18 cellular contexts compared by ENCODE assay signal in genomic region chr5:9888517-9888916, GRCh38.
A peak's percentile ranks its signal among the peaks of the same experiment; 100 is the strongest.
DNase-seq lines count a peak whose midpoint lies in the region; ATAC-seq and TF ChIP-seq lines count a peak whose summit lies in the region.
"Had no signal": no experiment of that assay in that cellular context is flagged by ENCODE, and none has a peak within 500 bp of the region (broad histone marks: within the 10 kb centered on the region; RNA-seq: fewer than 3 reads in every experiment).

No MANE protein-coding gene starts in this region.

- WGBS in H9 (ENCODE audit: extremely low coverage, insufficient read length, low lambda C conversion rate): no CpG with 5 or more reads among the region's 2 CpGs

- no peaks in the 10 kb centered on the region for H3K79me1 ChIP-seq in H9 (ENCODE audit: insufficient read depth, low read depth, low read length, poor library complexity, severe bottlenecking)

- H3K27ac Mint-ChIP-seq in H9: no peak overlapping the region
- H3K27ac Mint-ChIP-seq: activated T-cell treated with anti-CD3 and anti-CD28 coated beads, Interleukin-2, amount 50 U/mL, for 72 hours; B cell; neural progenitor cell had no signal

- TF ChIP-seq CTCF in foreskin fibroblast (IDR thresholded peaks at IDR 0.05; ENCODE audit: low read depth, low read length): no peak
- no peak for TF ChIP-seq CTCF in H9 (conservative IDR thresholded peaks at IDR 0.05)

- H3K27me3 Mint-ChIP-seq in H9 (ENCODE audit: low read depth): peaks cover 2% of the 10 kb centered on the region
- H3K27me3 Mint-ChIP-seq: B cell had no signal

- no peak overlapping the region for H3K23ac ChIP-seq in H9 (ENCODE audit: insufficient read length, low read depth, low read length)

- no peak for ATAC-seq in HG03565 (IDR thresholded peaks at IDR 0.05; ENCODE audit: unreplicated experiment)
- ATAC-seq: activated T-cell treated with anti-CD3 and anti-CD28 coated beads, Interleukin-2, amount 50 U/mL, for 72 hours; left colon had no signal

- H3K4me3 Mint-ChIP-seq in H9: no peak overlapping the region
- H3K4me3 Mint-ChIP-seq: activated T-cell treated with anti-CD3 and anti-CD28 coated beads, Interleukin-2, amount 50 U/mL, for 72 hours; B cell; neural progenitor cell had no signal

- no peak overlapping the region for H3K14ac ChIP-seq in H9 (ENCODE audit: insufficient read depth, low read length)

- no peak overlapping the region for H3T11ph ChIP-seq in H9 (ENCODE audit: low read length)

- H3K4ac ChIP-seq in H9 (ENCODE audit: low read depth, low read length): no peak overlapping the region

- no peak overlapping the region for H2BK15ac ChIP-seq in H9 (ENCODE audit: low read depth, low read length)

- no peak overlapping the region for H3K56ac ChIP-seq in H9 (ENCODE audit: insufficient read length, low read depth, low read length)

- H2AK5ac ChIP-seq in H9 (ENCODE audit: insufficient read length, low read length): no peak overlapping the region

- H4K20me1 ChIP-seq in H9 (ENCODE audit: control insufficient read depth, insufficient read depth, insufficient read length): no peaks in the 10 kb centered on the region

- H3K18ac ChIP-seq in H9 (ENCODE audit: insufficient read length, low read depth, low read length): no peak overlapping the region

- no peak overlapping the region for H3K27ac ChIP-seq in H9 (ENCODE audit: insufficient read length, low read depth, low read length)
- H3K27ac ChIP-seq: cardiac muscle cell, neural progenitor cell, SJCRH30, upper lobe of left lung had no signal

- H3K79me2 ChIP-seq in H9 (ENCODE audit: insufficient read depth, low read length): no peaks in the 10 kb centered on the region

- H4K8ac ChIP-seq in H9 (replicated peaks; ENCODE audit: insufficient read length, low read depth, low read length): no peak overlapping the region

- H3K4me3 ChIP-seq in foreskin fibroblast (ENCODE audit: low read depth in 1 of 2, low read length in 2 of 2): no peak overlapping the region
- H3K4me3 ChIP-seq: cardiac muscle cell, neural progenitor cell, SJCRH30, upper lobe of left lung had no signal

- H2AFZ ChIP-seq in H9 (ENCODE audit: low read length): no peak overlapping the region

- H2BK12ac ChIP-seq in H9 (ENCODE audit: insufficient read length, low read depth, low read length): no peak overlapping the region

- H3K9ac ChIP-seq in H9 (ENCODE audit: extremely low read depth, insufficient read length, low read length): no peak overlapping the region
- H3K9ac ChIP-seq: neural progenitor cell had no signal

- H3K27me3 ChIP-seq in H9 (ENCODE audit: insufficient read depth, low read length): no peaks in the 10 kb centered on the region
- H3K27me3 ChIP-seq: cardiac muscle cell, neural progenitor cell, SJCRH30, upper lobe of left lung had no signal

- H3K4me2 ChIP-seq in H9 (ENCODE audit: insufficient read depth, insufficient read length, low read length): no peak overlapping the region
- H3K4me2 ChIP-seq: neural progenitor cell had no signal

- H4K5ac ChIP-seq in H9 (ENCODE audit: insufficient read length, low read depth, low read length): no peak overlapping the region

- H3K36me3 Mint-ChIP-seq in H9 (ENCODE audit: insufficient read depth in 1 of 3, low read depth in 3 of 3): no peaks in the 10 kb centered on the region
- H3K36me3 Mint-ChIP-seq: neural progenitor cell had no signal

- H4K91ac ChIP-seq in H9 (ENCODE audit: insufficient read length, low read depth, low read length): no peak overlapping the region

- H3K4me1 ChIP-seq in H9 (ENCODE audit: insufficient read depth, low read length): no peaks in the 10 kb centered on the region
- H3K4me1 ChIP-seq: neural progenitor cell, SJCRH30, upper lobe of left lung had no signal

- H3K4me1 Mint-ChIP-seq in H9: peaks cover 10 to 21% of the 10 kb centered on the region in 2 experiments
- H3K4me1 Mint-ChIP-seq: B cell had no signal

- H3K9me3 ChIP-seq in H9 (ENCODE audit: control insufficient read depth, low read depth, low read length): no peaks in the 10 kb centered on the region
- H3K9me3 ChIP-seq: SJCRH30, upper lobe of left lung had no signal

- H2BK120ac ChIP-seq in H9 (ENCODE audit: low read depth, low read length, poor library complexity, severe bottlenecking): no peak overlapping the region

- H3K9me3 Mint-ChIP-seq in H9: no peaks in the 10 kb centered on the region; a peak in 1 of 5 replicates
- H3K9me3 Mint-ChIP-seq: activated T-cell treated with anti-CD3 and anti-CD28 coated beads, Interleukin-2, amount 50 U/mL, for 72 hours; neural progenitor cell had no signal

- H2BK20ac ChIP-seq in H9 (ENCODE audit: low read depth, low read length, poor library complexity, severe bottlenecking): no peak overlapping the region

- no peak overlapping the region for H2BK5ac ChIP-seq in H9 (ENCODE audit: insufficient read length, low read length)

- peak; percentile 84 for DNase-seq in A172 (ENCODE audit: low spot score)
- DNase-seq in H4 (ENCODE audit: low spot score): peak; percentile 74
- DNase-seq in amniotic stem cell (lab: John Stamatoyannopoulos, UW): peak; percentile 69
- DNase-seq in foreskin fibroblast: peak; percentile 86 to 93
- no peak for DNase-seq in NCI-H510A treated with DMSO at 0.1 percent for 48 hours (lab: John Stamatoyannopoulos, UW)
- DNase-seq in H9: no peak
- DNase-seq in SK-N-DZ (ENCODE audit: low spot score): no peak
- DNase-seq: activated T-cell treated with anti-CD3 and anti-CD28 coated beads, Interleukin-2, amount 50 U/mL, for 72 hours; foreskin melanocyte; left colon; NCI-H524 treated with DMSO at 0.1 percent for 48 hours; SJCRH30; stimulated activated CD4-positive, alpha-beta T cell treated with anti-CD3 and anti-CD28 coated beads, Interleukin-12 subunit alpha, Interleukin-12 subunit beta, amount 100 ng/mL, for 4 hours; upper lobe of left lung had no signal

- no peaks in the 10 kb centered on the region for H3K23me2 ChIP-seq in H9 (ENCODE audit: insufficient read length, low read depth, low read length, poor library complexity, severe bottlenecking)

Comparison
In these comparisons a context has a peak if more than half of its experiments do, and no peak if none do; other contexts are left out.
1. DNase-seq: peak in A172 (single experiment), H4 (single experiment), amniotic stem cell (single experiment) and foreskin fibroblast (2 of 2); none in NCI-H510A treated with DMSO at 0.1 percent for 48 hours (single experiment), H9 (single experiment) and SK-N-DZ (single experiment).